Comparison of ENCODE assay signal across 35 cellular contexts in genomic region chr7:133554330-133554729, GRCh38.
A peak's percentile ranks its signal among the peaks of the same experiment; 100 is the strongest.
DNase-seq lines count a peak whose midpoint lies in the region; ATAC-seq and TF ChIP-seq lines count a peak whose summit lies in the region.
"Had no signal": no experiment of that assay in that cellular context is flagged by ENCODE, and none has a peak within 500 bp of the region (broad histone marks: within the 10 kb centered on the region; RNA-seq: fewer than 3 reads in every experiment).

No MANE protein-coding gene starts in this region.

- H3K9ac ChIP-seq in SK-N-SH (no peak overlapping the region), mammary epithelial cell (ENCODE audit: insufficient read depth, low read length) (peak overlapping the region; percentile 13)
- H3K9ac ChIP-seq: BLaER1; BLaER1 treated with 17β-estradiol and CSF1 and Interleukin-3, amounts not matched to agents 10 nM and 100 nM had no signal

- H3K27me3 ChIP-seq in SK-N-SH (ENCODE audit: insufficient read depth) = no peaks in the 10 kb centered on the region
- no peaks in the 10 kb centered on the region for H3K27me3 ChIP-seq in mammary epithelial cell (ENCODE audit: insufficient read depth, low read length)
- no peaks in the 10 kb centered on the region for H3K27me3 ChIP-seq in breast epithelium
- H3K27me3 ChIP-seq in adrenal gland = no peaks in the 10 kb centered on the region
- H3K27me3 ChIP-seq: BE2C; BLaER1; BLaER1 treated with 17β-estradiol and CSF1 and Interleukin-3, amounts not matched to agents 10 nM and 100 nM had no signal

- H3K4me2 ChIP-seq in SK-N-SH (no peak overlapping the region), mammary epithelial cell (ENCODE audit: insufficient read depth, low read depth, low read length) (no peak overlapping the region)
- H3K4me2 ChIP-seq: A549; BLaER1; BLaER1 treated with 17β-estradiol and CSF1 and Interleukin-3, amounts not matched to agents 10 nM and 100 nM had no signal

- no peak for TF ChIP-seq EP300 in SK-N-SH (IDR thresholded peaks at IDR 0.05; ENCODE audit: borderline replicate concordance in 1 of 2, low read depth in 1 of 2, low read length in 1 of 2)

- H3K4me1 Mint-ChIP-seq in brain = peaks cover 30% of the 10 kb centered on the region
- H3K4me1 Mint-ChIP-seq: B cell had no signal

- in situ Hi-C loops in mammary epithelial cell (cut with MboI; ENCODE audit: low sequenced_read_pairs in 2 of 2) = no loop called here

- CTCF ChIA-PET in SK-N-SH (lab: Yijun Ruan, JAX) = interaction anchor here (0.7 to 3.6 kb wide), 5 partner anchors 39 to 1609 kb away, joined by 3 to 18 read pairs (median 4); no protein-coding TSS in a partner anchor
- CTCF ChIA-PET in mammary epithelial cell (lab: Charles Lee; ENCODE audit: low non-redundant PET) = no interaction called here

- H3K4me3 ChIP-seq in SK-N-SH (ENCODE audit: low read depth in 2 of 2, low read length in 1 of 2) (no peak overlapping the region), mammary epithelial cell (replicated peaks in 1 of 3; ENCODE audit: insufficient read depth in 1 of 3, low read depth in 2 of 3, low read length in 3 of 3) (no peak overlapping the region), breast epithelium (no peak overlapping the region), adrenal gland (no peak overlapping the region)
- H3K4me3 ChIP-seq: A549; BLaER1; BLaER1 treated with 17β-estradiol and CSF1 and Interleukin-3, amounts not matched to agents 10 nM and 100 nM had no signal

- no peaks in the 10 kb centered on the region for H4K20me1 ChIP-seq in SK-N-SH (ENCODE audit: insufficient read depth)
- no peaks in the 10 kb centered on the region for H4K20me1 ChIP-seq in mammary epithelial cell (ENCODE audit: insufficient read depth, low read length)

- TF ChIP-seq CTCF in SK-N-SH (IDR thresholded peaks at IDR 0.05) (no peak), mammary epithelial cell (conservative IDR thresholded peaks at IDR 0.05 in 1 of 2, IDR thresholded peaks at IDR 0.05 in 1 of 2; ENCODE audit: extremely low read depth in 1 of 2, insufficient read depth in 1 of 2, low read depth in 1 of 2, low read length in 2 of 2) (no peak), breast epithelium (IDR thresholded peaks at IDR 0.05) (no peak), VCaP (conservative IDR thresholded peaks at IDR 0.05) (no peak), brain (conservative IDR thresholded peaks at IDR 0.05) (no peak), adrenal gland (IDR thresholded peaks at IDR 0.05) (no peak)

- H3K79me2 ChIP-seq in SK-N-SH (ENCODE audit: insufficient read depth) = no peaks in the 10 kb centered on the region
- H3K79me2 ChIP-seq in mammary epithelial cell (ENCODE audit: insufficient read depth, low read length) = no peaks in the 10 kb centered on the region

- no peaks in the 10 kb centered on the region for H3K36me3 Mint-ChIP-seq in brain
- H3K36me3 Mint-ChIP-seq: CD8-positive, alpha-beta memory T cell; CD8-positive, alpha-beta T cell had no signal

- peaks cover 0 to 42% of the 10 kb centered on the region in 2 experiments; a peak in 2 of 4 replicates for H3K4me1 ChIP-seq in SK-N-SH (ENCODE audit: control insufficient read depth in 1 of 2, insufficient read depth in 2 of 2, low read depth in 1 of 2, low read length in 1 of 2)
- peaks cover 12% of the 10 kb centered on the region for H3K4me1 ChIP-seq in mammary epithelial cell (ENCODE audit: insufficient read depth, low read length)
- no peaks in the 10 kb centered on the region for H3K4me1 ChIP-seq in breast epithelium
- no peaks in the 10 kb centered on the region for H3K4me1 ChIP-seq in adrenal gland (replicated peaks in 1 of 2)
- H3K4me1 ChIP-seq: A549, Caco-2 had no signal

- no TSS peak for BruUV-seq in mammary epithelial cell (replicated peaks; lab: Mats Ljungman, UMichigan)

- POLR2A ChIA-PET in SK-N-SH (lab: Yijun Ruan, JAX) = no interaction called here

- H3K9me3 Mint-ChIP-seq in brain = no peaks in the 10 kb centered on the region
- H3K9me3 Mint-ChIP-seq: CD14-positive monocyte; CD4-positive, alpha-beta T cell; CD8-positive, alpha-beta memory T cell; CD8-positive, alpha-beta T cell had no signal

- ATAC-seq in SK-N-SH treated with all-trans-retinoic acid at 6 μM for 48 hours = no peak
- ATAC-seq: A549; CD8-positive, alpha-beta T cell had no signal

- WGBS in SK-N-SH (ENCODE audit: low lambda C conversion rate) = 94% methylated on average over 2 of the region's 2 CpGs
- 100% methylated on average over 2 of the region's 2 CpGs for WGBS in mammary epithelial cell (ENCODE audit: low coverage, missing lambda C conversion rate)
- WGBS in adrenal gland, 4 donors = 90 to 99% (median 96%) methylated on average over 2 of the region's 2 CpGs

- DNase-seq in SK-N-SH (no peak), mammary epithelial cell (no peak), breast epithelium (ENCODE audit: low spot score in 2 of 2) (no peak), adrenal gland (no peak), H4 (ENCODE audit: low spot score) (no peak)
- DNase-seq: 8988T; ACHN; AML-193; BE2C; C1 segment of cervical spinal cord; Caco-2; Calu3; CD4-positive, alpha-beta memory T cell; CD4-positive, alpha-beta T cell; CD4-positive, CD25-positive, alpha-beta regulatory T cell; CD8-positive, alpha-beta memory T cell; CD8-positive, alpha-beta T cell; COR-L47; DMS 273 treated with DMSO at 0.1 percent for 48 hours; DMS153; DMS53; DMS79; DMS79 treated with DMSO at 0.1 percent for 48 hours; DND-41; EL had no signal

- dilution Hi-C loops in mammary epithelial cell (cut with HindIII; ENCODE audit: low sequenced_read_pairs) = no loop called here

- intact Hi-C loops in mammary epithelial cell (cut with micrococcal nuclease) = no loop called here
- intact Hi-C loops in breast epithelium (cut with DNase I; ENCODE audit: low total_unique reads) = no loop called here
- intact Hi-C loops in adrenal gland (cut with DNase I) = no loop called here

- H3K9me3 ChIP-seq in SK-N-SH = no peaks in the 10 kb centered on the region
- H3K9me3 ChIP-seq in mammary epithelial cell (replicated peaks; ENCODE audit: insufficient read depth, low read length) = no peaks in the 10 kb centered on the region
- no peaks in the 10 kb centered on the region for H3K9me3 ChIP-seq in breast epithelium
- no peaks in the 10 kb centered on the region for H3K9me3 ChIP-seq in adrenal gland (replicated peaks in 1 of 3)
- H3K9me3 ChIP-seq: A549; BE2C; BLaER1; BLaER1 treated with 17β-estradiol and CSF1 and Interleukin-3, amounts not matched to agents 10 nM and 100 nM; Caco-2 had no signal

- H3F3A ChIP-seq in SK-N-SH (replicated peaks; ENCODE audit: insufficient read depth) = no peaks in the 10 kb centered on the region

- H3K9me2 ChIP-seq in SK-N-SH = no peaks in the 10 kb centered on the region

- TF ChIP-seq POLR2A in breast epithelium (IDR thresholded peaks at IDR 0.05) = no peak
- no peak for TF ChIP-seq POLR2A in adrenal gland (IDR thresholded peaks at IDR 0.05)

- no peak overlapping the region for H3K4me3 Mint-ChIP-seq in brain
- H3K4me3 Mint-ChIP-seq: B cell; CD14-positive monocyte; CD4-positive, alpha-beta memory T cell; CD4-positive, alpha-beta T cell; CD4-positive, CD25-positive, alpha-beta regulatory T cell; CD8-positive, alpha-beta memory T cell; CD8-positive, alpha-beta T cell had no signal

- TF ChIP-seq RAD21 in SK-N-SH (IDR thresholded peaks at IDR 0.05; ENCODE audit: low read length) = no peak

- H3K27ac Mint-ChIP-seq in brain = peak overlapping the region in 3 of 5 experiments; percentile 29 to 56 (median 44)
- H3K27ac Mint-ChIP-seq: B cell; CD14-positive monocyte; CD4-positive, alpha-beta memory T cell; CD4-positive, alpha-beta T cell; CD4-positive, CD25-positive, alpha-beta regulatory T cell; CD8-positive, alpha-beta memory T cell; CD8-positive, alpha-beta T cell had no signal

- H3K27ac ChIP-seq in SK-N-SH (ENCODE audit: low read depth in 2 of 2, low read length in 1 of 2) (peak overlapping the region in 1 of 2 experiments; percentile 100; a peak in 2 of 4 replicates), mammary epithelial cell (ENCODE audit: insufficient read depth, low read depth, low read length) (no peak overlapping the region), breast epithelium (no peak overlapping the region), VCaP (peak overlapping the region; percentile 2; the same call in 1 of the 2 replicates), adrenal gland (no peak overlapping the region)
- H3K27ac ChIP-seq: 22Rv1; A549; BLaER1; BLaER1 treated with 17β-estradiol and CSF1 and Interleukin-3, amounts not matched to agents 10 nM and 100 nM; C4-2B had no signal

- H3K27me3 Mint-ChIP-seq in brain = no peaks in the 10 kb centered on the region
- H3K27me3 Mint-ChIP-seq: B cell; CD4-positive, alpha-beta memory T cell; CD4-positive, alpha-beta T cell; CD4-positive, CD25-positive, alpha-beta regulatory T cell; CD8-positive, alpha-beta memory T cell had no signal

- H2AFZ ChIP-seq in SK-N-SH (ENCODE audit: low read depth) (no peak overlapping the region), mammary epithelial cell (ENCODE audit: low read depth, low read length) (no peak overlapping the region)

- H3K36me3 ChIP-seq in SK-N-SH (replicated peaks in 1 of 2; ENCODE audit: control insufficient read depth in 1 of 2, insufficient read depth in 2 of 2, low read length in 1 of 2) (peaks cover 0 to 3% of the 10 kb centered on the region in 2 experiments), mammary epithelial cell (ENCODE audit: insufficient read depth, low read length) (no peaks in the 10 kb centered on the region), breast epithelium (no peaks in the 10 kb centered on the region), adrenal gland (replicated peaks in 1 of 2) (no peaks in the 10 kb centered on the region)
- H3K36me3 ChIP-seq: BE2C, BLaER1 had no signal

TF ChIP-seq in SK-N-SH, 30 proteins besides CTCF, POLR2A, EP300 and RAD21:
- TF ChIP-seq GATA2 (CRISPR knock-in tag; IDR thresholded peaks at IDR 0.05) (peak; percentile 58; the same call in 1 of the 2 replicates), USF2 (IDR thresholded peaks at IDR 0.05; ENCODE audit: borderline replicate concordance, low read depth, low read length) (no peak)
TF ChIP-seq in SK-N-SH: peak in this region for 1.

TF ChIP-seq in SK-N-SH treated with all-trans-retinoic acid at 6 μM for 48 hours, 23 proteins besides CTCF, POLR2A, EP300 and RAD21 (continues in another document):
- no peak for TF ChIP-seq ZC3H10 (CRISPR knock-in tag; IDR thresholded peaks at IDR 0.05)
- no peak for TF ChIP-seq POU6F1 (CRISPR knock-in tag; IDR thresholded peaks at IDR 0.05; ENCODE audit: borderline replicate concordance, low read depth)
- TF ChIP-seq OSR1 (CRISPR knock-in tag; IDR thresholded peaks at IDR 0.05) = no peak
